Comparison of ENCODE assay signal across 8 cellular contexts in the genomic region with DNA sequence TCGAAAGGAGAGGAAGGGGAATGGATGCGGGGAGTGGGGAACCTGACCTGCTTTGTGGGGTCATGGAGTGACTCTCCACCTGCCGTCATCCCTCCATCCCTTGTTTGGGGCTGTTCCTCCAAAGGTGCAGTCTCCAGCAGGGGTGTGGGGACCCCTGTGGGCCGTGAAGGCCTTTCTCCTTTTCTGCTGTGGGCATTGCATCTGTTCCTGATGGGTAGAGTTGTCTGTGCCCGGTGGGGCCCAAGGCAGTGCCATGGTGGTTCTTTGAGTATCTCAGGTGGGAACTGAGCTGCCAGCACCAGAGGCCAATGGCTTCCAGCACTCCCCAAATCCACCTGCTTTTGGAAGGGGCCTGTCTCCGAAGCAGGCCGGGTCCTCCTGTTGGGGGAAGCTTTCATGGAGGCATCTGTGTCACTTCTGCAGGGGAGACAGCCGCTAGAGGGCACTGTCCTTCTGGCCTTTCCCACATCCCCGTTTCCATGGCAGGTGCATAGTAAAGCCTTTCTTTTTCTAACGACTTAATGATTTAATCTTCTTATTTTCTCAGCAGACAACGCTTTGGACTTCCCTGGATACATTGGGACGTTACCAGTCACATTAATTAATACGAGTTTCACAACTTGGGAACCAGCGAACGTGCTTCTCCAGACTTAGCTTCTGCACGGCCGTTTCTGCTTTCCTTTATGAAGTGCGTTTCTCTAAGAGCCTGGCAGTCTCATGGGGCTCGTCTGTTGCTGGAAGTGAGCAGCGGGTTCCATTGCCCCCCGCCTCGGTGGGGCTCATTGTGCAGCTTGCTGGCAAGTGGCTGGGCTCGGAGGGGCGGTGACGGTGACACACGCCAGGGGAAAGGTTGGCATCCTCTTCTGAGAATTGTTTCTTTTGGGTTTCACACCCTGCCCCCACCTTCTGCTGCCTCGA. TPM values are rescaled to one million over a fixed set of nuclear protein-coding genes. Genes with fewer than 3 reads are reported as not detected.
DNase-seq lines count a peak whose midpoint lies in the region; ATAC-seq and TF ChIP-seq lines count a peak whose summit lies in the region.

No MANE protein-coding gene starts in this region.

- no peak overlapping the region for H3K27ac ChIP-seq in liver (ENCODE audit: low read depth in 1 of 2, low read length in 2 of 2)

- no peaks in the 10 kb centered on the region for H3K9me3 ChIP-seq in liver (ENCODE audit: control insufficient read depth in 4 of 4, low read length in 3 of 4)

- H3K27me3 Mint-ChIP-seq in activated CD4-positive, alpha-beta T cell treated with anti-CD3 and anti-CD28 coated beads, Interleukin-2, amount 10 ng/mL, durations not matched to agents 7 days and 5 days, result no peaks in the 10 kb centered on the region

- no peaks in the 10 kb centered on the region for H3K4me1 ChIP-seq in liver (ENCODE audit: control insufficient read depth in 4 of 4, insufficient read depth in 4 of 4, low read length in 3 of 4)

- no peaks in the 10 kb centered on the region for H3K36me3 ChIP-seq in liver (ENCODE audit: control insufficient read depth in 4 of 4, insufficient read depth in 3 of 4, low read depth in 1 of 4, low read length in 3 of 4)

- peak; percentile 83 to 88 for TF ChIP-seq RAD21 in liver (IDR thresholded peaks at IDR 0.05)

- peak; percentile 70 for TF ChIP-seq CTCF in liver (IDR thresholded peaks at IDR 0.05; ENCODE audit: low read depth, low read length, missing input control)

- H3K4me3 ChIP-seq in liver (ENCODE audit: low read depth in 1 of 3, low read length in 3 of 3), result no peak overlapping the region

- H3K9me3 Mint-ChIP-seq in activated CD4-positive, alpha-beta T cell treated with anti-CD3 and anti-CD28 coated beads, Interleukin-2, amount 10 ng/mL, durations not matched to agents 7 days and 5 days, result no peaks in the 10 kb centered on the region

- no peak for ATAC-seq in HG03521 (IDR thresholded peaks at IDR 0.05; ENCODE audit: unreplicated experiment)

- WGBS in liver, result 48% methylated on average over 27 of the region's 27 CpGs

- no peaks in the 10 kb centered on the region for H3K36me3 Mint-ChIP-seq in activated CD4-positive, alpha-beta T cell treated with anti-CD3 and anti-CD28 coated beads, Interleukin-2, amount 10 ng/mL, durations not matched to agents 7 days and 5 days (ENCODE audit: low read depth)

- H3K27ac Mint-ChIP-seq in activated CD4-positive, alpha-beta T cell treated with anti-CD3 and anti-CD28 coated beads, Interleukin-2, amount 10 ng/mL, durations not matched to agents 7 days and 5 days, result no peak overlapping the region

- no peaks in the 10 kb centered on the region for H3K27me3 ChIP-seq in liver (ENCODE audit: control insufficient read depth in 4 of 4, insufficient read depth in 4 of 4, low read length in 3 of 4)

- CTCF ChIA-PET in activated CD4-positive, alpha-beta T cell treated with anti-CD3 and anti-CD28 coated beads, Interleukin-2, amount 10 ng/mL, durations not matched to agents 7 days and 5 days (lab: Charles Lee), result interaction anchor here (1.1 to 1.7 kb wide), 6 partner anchors 8 to 544 kb away, joined by 3 to 6 read pairs (median 3); no protein-coding TSS in a partner anchor

- H3K4me1 Mint-ChIP-seq in activated CD4-positive, alpha-beta T cell treated with anti-CD3 and anti-CD28 coated beads, Interleukin-2, amount 10 ng/mL, durations not matched to agents 7 days and 5 days, result no peaks in the 10 kb centered on the region

- DNase-seq in A172 (ENCODE audit: low spot score) (peak; percentile 50), GM19238 (ENCODE audit: insufficient read length, low spot score) (peak; percentile 83), NCI-H345 treated with DMSO at 0.1 percent for 48 hours (lab: John Stamatoyannopoulos, UW; ENCODE audit: unreplicated experiment) (peak; percentile 72), dermis blood vessel endothelial cell (peak; percentile 84)
- peak; percentile 77 for DNase-seq in activated CD4-positive, alpha-beta T cell treated with anti-CD3 and anti-CD28 coated beads, Interleukin-2, amount 10 ng/mL, durations not matched to agents 7 days and 5 days
- DNase-seq in stimulated activated CD4-positive, alpha-beta T cell treated with anti-CD3 and anti-CD28 coated beads, Interleukin-4, amount 100 ng/mL, for 48 hours (ENCODE audit: low read depth in 2 of 2), result peak; percentile 53 to 60

- no peak overlapping the region for H3K9ac ChIP-seq in liver (ENCODE audit: low read depth in 1 of 2, low read length in 2 of 2)

- no peak overlapping the region for H3K4me3 Mint-ChIP-seq in activated CD4-positive, alpha-beta T cell treated with anti-CD3 and anti-CD28 coated beads, Interleukin-2, amount 10 ng/mL, durations not matched to agents 7 days and 5 days

- POLR2A ChIA-PET in activated CD4-positive, alpha-beta T cell treated with anti-CD3 and anti-CD28 coated beads, Interleukin-2, amount 10 ng/mL, durations not matched to agents 7 days and 5 days (lab: Charles Lee), result interaction anchor here (0.6 kb wide), 1 partner anchor 25 kb away, joined by 4 read pairs; no protein-coding TSS in a partner anchor

TF ChIP-seq in liver, 16 proteins besides CTCF, POLR2A, EP300 and RAD21:
- TF ChIP-seq, protein P1, sequence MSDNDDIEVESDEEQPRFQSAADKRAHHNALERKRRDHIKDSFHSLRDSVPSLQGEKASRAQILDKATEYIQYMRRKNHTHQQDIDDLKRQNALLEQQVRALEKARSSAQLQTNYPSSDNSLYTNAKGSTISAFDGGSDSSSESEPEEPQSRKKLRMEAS (IDR thresholded peaks at IDR 0.05), result no peak
- TF ChIP-seq HNF4A (conservative IDR thresholded peaks at IDR 0.05) (no peak), NR2F2 (IDR thresholded peaks at IDR 0.05) (no peak), GABPA (IDR thresholded peaks at IDR 0.05 in 1 of 2, conservative IDR thresholded peaks at IDR 0.05 in 1 of 2) (no peak), HNF4G (IDR thresholded peaks at IDR 0.05) (no peak), RXRA (IDR thresholded peaks at IDR 0.05) (no peak), EGR1 (IDR thresholded peaks at IDR 0.05; ENCODE audit: low read depth in 2 of 2) (no peak), YY1 (IDR thresholded peaks at IDR 0.05) (no peak), FOXA2 (IDR thresholded peaks at IDR 0.05) (no peak), SP1 (IDR thresholded peaks at IDR 0.05) (no peak), FOXA1 (IDR thresholded peaks at IDR 0.05) (no peak), TAF1 (conservative IDR thresholded peaks at IDR 0.05) (no peak), JUND (IDR thresholded peaks at IDR 0.05) (no peak)
- TF ChIP-seq, protein P2, sequence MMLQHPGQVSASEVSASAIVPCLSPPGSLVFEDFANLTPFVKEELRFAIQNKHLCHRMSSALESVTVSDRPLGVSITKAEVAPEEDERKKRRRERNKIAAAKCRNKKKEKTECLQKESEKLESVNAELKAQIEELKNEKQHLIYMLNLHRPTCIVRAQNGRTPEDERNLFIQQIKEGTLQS (IDR thresholded peaks at IDR 0.05), result no peak
- TF ChIP-seq, protein P3, sequence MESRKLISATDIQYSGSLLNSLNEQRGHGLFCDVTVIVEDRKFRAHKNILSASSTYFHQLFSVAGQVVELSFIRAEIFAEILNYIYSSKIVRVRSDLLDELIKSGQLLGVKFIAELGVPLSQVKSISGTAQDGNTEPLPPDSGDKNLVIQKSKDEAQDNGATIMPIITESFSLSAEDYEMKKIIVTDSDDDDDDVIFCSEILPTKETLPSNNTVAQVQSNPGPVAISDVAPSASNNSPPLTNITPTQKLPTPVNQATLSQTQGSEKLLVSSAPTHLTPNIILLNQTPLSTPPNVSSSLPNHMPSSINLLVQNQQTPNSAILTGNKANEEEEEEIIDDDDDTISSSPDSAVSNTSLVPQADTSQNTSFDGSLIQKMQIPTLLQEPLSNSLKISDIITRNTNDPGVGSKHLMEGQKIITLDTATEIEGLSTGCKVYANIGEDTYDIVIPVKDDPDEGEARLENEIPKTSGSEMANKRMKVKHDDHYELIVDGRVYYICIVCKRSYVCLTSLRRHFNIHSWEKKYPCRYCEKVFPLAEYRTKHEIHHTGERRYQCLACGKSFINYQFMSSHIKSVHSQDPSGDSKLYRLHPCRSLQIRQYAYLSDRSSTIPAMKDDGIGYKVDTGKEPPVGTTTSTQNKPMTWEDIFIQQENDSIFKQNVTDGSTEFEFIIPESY (IDR thresholded peaks at IDR 0.05), result no peak
- TF ChIP-seq, protein P4, sequence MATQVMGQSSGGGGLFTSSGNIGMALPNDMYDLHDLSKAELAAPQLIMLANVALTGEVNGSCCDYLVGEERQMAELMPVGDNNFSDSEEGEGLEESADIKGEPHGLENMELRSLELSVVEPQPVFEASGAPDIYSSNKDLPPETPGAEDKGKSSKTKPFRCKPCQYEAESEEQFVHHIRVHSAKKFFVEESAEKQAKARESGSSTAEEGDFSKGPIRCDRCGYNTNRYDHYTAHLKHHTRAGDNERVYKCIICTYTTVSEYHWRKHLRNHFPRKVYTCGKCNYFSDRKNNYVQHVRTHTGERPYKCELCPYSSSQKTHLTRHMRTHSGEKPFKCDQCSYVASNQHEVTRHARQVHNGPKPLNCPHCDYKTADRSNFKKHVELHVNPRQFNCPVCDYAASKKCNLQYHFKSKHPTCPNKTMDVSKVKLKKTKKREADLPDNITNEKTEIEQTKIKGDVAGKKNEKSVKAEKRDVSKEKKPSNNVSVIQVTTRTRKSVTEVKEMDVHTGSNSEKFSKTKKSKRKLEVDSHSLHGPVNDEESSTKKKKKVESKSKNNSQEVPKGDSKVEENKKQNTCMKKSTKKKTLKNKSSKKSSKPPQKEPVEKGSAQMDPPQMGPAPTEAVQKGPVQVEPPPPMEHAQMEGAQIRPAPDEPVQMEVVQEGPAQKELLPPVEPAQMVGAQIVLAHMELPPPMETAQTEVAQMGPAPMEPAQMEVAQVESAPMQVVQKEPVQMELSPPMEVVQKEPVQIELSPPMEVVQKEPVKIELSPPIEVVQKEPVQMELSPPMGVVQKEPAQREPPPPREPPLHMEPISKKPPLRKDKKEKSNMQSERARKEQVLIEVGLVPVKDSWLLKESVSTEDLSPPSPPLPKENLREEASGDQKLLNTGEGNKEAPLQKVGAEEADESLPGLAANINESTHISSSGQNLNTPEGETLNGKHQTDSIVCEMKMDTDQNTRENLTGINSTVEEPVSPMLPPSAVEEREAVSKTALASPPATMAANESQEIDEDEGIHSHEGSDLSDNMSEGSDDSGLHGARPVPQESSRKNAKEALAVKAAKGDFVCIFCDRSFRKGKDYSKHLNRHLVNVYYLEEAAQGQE (IDR thresholded peaks at IDR 0.05), result no peak
TF ChIP-seq in liver: peak in this region for 0.

RNA-seq across cellular contexts. Expression of a gene that starts 57.1 kb away (rescaled TPM):
- total RNA-seq in A172 (2014; rRNA removed; shearing (Covaris generic)), result 2.3 and 6.3 TPM in 2 replicates
- 10 to 100 TPM; 18.2 to 19.2 TPM for total RNA-seq in activated CD4-positive, alpha-beta T cell treated with anti-CD3 and anti-CD28 coated beads, Interleukin-2, amount 10 ng/mL, durations not matched to agents 7 days and 5 days
- total RNA-seq in dermis blood vessel endothelial cell (102 and 247 TPM in 2 replicates), liver (10 to 100 TPM; 14.0 to 55.5 TPM)
- polyA plus RNA-seq in liver, result 10 to 100 TPM in 1 of 2 donors, 1 to 10 TPM in 1; 3.2 to 21.5 TPM
